ENCODE assay signal across 1 cellular context in the genomic region with DNA sequence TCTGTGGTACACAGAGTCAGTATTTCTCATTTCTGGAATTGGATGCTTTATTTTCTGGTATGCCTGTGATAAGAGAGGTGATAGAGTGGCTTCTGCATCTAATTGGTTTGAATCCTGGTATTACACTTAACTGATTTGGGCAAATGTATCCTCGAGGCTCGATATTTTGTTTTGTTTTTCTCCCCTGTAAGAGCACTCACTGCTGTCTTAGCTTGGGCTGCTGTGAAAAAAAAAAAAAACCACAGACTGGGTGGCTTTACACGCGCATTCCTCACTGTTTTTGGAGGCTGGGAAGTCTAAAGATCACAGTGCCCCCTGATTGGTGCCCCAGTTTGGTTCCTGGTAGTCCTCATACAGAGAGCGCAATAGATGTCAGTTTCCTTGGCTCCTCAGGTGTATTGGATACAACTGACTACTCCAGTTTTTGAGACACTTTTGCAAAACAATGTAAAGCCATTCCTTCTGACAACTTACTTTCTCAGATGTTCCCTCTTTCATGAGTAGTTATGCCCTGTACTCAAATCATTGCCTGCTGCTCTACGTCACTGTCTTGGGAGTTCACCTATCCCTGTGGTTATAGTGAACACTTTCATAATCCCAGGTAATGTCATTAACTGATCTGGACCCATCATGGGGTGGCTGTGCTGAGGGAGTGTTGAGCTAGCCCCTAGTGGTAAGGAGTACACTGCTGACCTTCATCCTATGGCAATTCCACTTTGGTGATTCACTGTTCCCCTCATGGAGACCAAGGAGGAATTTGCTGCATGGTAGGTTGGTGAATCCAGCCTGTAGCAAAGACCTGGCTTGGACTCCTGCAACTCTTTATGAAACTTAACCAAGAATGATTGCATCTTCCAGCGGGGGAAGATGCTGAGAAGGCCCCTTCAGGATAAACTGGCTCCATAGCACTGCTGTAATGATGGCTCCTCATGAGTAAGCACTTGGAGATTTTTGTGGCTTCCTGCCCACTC.
TF ChIP-seq lines count a peak whose summit lies in the region.

No MANE protein-coding gene starts in this region.

TF ChIP-seq in IMR-90, 13 proteins besides CTCF, POLR2A, EP300 and RAD21:
- TF ChIP-seq CEBPB (IDR thresholded peaks at IDR 0.05; ENCODE audit: low read depth, low read length) = peak; percentile 41; the same call in 1 of the 2 replicates
- 0 out of 2 replicates have a peak, but pooled peaks have one; percentile 11 for TF ChIP-seq MAFK (IDR thresholded peaks at IDR 0.05; ENCODE audit: low read depth, low read length)
- TF ChIP-seq RCOR1 (IDR thresholded peaks at IDR 0.05; ENCODE audit: insufficient replicate concordance, low read length) = no peak
- 0 out of 2 replicates have a peak, but pooled peaks have one; percentile 7 for TF ChIP-seq FOS (IDR thresholded peaks at IDR 0.05; ENCODE audit: low read depth, low read length)
TF ChIP-seq in IMR-90: peak in this region for 3.
